8 cellular contexts compared by ENCODE assay signal in the genomic region with DNA sequence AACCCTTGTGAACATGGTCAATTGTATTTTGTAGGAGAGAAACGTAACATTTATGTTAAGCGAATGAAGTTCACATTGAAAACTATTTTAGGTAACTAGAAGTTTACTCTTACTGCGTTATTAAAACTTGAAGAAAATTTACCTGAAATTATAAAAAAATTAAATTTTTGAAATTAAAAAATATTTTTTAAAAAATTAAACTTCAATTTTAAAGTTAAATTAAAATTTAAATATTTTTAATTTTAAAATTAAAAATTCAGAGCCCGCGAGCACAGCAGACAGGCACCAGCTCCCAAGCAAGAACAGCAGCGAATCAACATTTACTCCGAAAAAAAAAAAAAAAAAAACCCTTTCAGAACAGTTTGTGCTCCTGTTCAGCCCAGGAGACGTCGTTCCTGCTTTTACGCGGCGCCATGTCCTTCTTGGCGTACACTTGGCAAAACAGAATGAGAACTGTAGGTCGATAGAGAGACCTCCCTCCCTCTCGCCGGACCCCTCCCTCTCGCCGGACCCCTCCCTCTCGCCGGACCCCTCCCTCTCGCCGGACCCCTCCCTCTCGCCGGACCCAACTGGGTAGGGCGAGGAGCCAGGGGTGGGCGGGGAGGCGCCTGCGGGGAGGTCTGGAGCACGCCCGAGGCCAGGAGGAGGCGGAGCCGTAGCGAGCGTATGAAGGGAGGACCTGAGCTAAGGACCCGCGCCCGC.
DNase-seq lines count a peak whose midpoint lies in the region; ATAC-seq and TF ChIP-seq lines count a peak whose summit lies in the region.

No MANE protein-coding gene starts in this region.

- TF ChIP-seq CTCF in breast epithelium (IDR thresholded peaks at IDR 0.05) (no peak), tibial artery (IDR thresholded peaks at IDR 0.05) (no peak)

- H3K4me1 ChIP-seq in breast epithelium (peaks cover 0 to 4% of the 10 kb centered on the region in 2 donors), tibial artery (no peaks in the 10 kb centered on the region)

- TF ChIP-seq POLR2A in breast epithelium (IDR thresholded peaks at IDR 0.05), result no peak

- H3K4me3 ChIP-seq in breast epithelium, result peak overlapping the region; percentile 19 to 69 (median 56)
- H3K4me3 ChIP-seq in tibial artery, result peak overlapping the region; percentile 26 to 28

- ATAC-seq in GM18517 (IDR thresholded peaks at IDR 0.05; ENCODE audit: unreplicated experiment), result no peak

- DNase-seq in activated T-cell treated with anti-CD3 and anti-CD28 coated beads for 48 hours (ENCODE audit: low read depth) (peak; percentile 20), NCI-H2029 (lab: John Stamatoyannopoulos, UW) (peak; percentile 22), breast epithelium (ENCODE audit: low spot score in 2 of 2) (no peak), kidney glomerular epithelial cell (lab: John Stamatoyannopoulos, UW) (peak; percentile 40), tibial artery (no peak), NCI-H1048 (lab: John Stamatoyannopoulos, UW) (no peak)
- no peak for DNase-seq in activated T-cell treated with anti-CD3 and anti-CD28 coated beads, Interleukin-2, amount 50 U/mL, for 1 hour

- H3K36me3 ChIP-seq in breast epithelium (no peaks in the 10 kb centered on the region), tibial artery (no peaks in the 10 kb centered on the region)

- no peaks in the 10 kb centered on the region for H3K27me3 ChIP-seq in breast epithelium
- H3K27me3 ChIP-seq in tibial artery, result peaks cover 0 to 40% of the 10 kb centered on the region in 2 donors

- H3K9me3 ChIP-seq in breast epithelium (peaks cover 0 to 10% of the 10 kb centered on the region in 2 donors), tibial artery (peaks cover 0 to 7% (median 5%) of the 10 kb centered on the region in 3 donors)

- peak overlapping the region; percentile 55 to 67 for H3K27ac ChIP-seq in breast epithelium
- no peak overlapping the region for H3K27ac ChIP-seq in tibial artery

- intact Hi-C loops in breast epithelium (cut with DNase I; ENCODE audit: low total_unique reads) (no loop called here), tibial artery (cut with DNase I; ENCODE audit: low total_unique reads) (no loop called here)

Comparison
In these comparisons a context has a peak if more than half of its experiments do, and no peak if none do; other contexts are left out.
1. DNase-seq: peak in activated T-cell treated with anti-CD3 and anti-CD28 coated beads for 48 hours (single experiment), NCI-H2029 (single experiment) and kidney glomerular epithelial cell (single experiment); none in activated T-cell treated with anti-CD3 and anti-CD28 coated beads, Interleukin-2, amount 50 U/mL, for 1 hour (single experiment), breast epithelium (0 of 2), tibial artery (0 of 2) and NCI-H1048 (single experiment).
2. H3K27ac ChIP-seq: peak in breast epithelium (2 of 2); none in tibial artery (0 of 2).